20 cellular contexts compared by ENCODE assay signal in the genomic region with DNA sequence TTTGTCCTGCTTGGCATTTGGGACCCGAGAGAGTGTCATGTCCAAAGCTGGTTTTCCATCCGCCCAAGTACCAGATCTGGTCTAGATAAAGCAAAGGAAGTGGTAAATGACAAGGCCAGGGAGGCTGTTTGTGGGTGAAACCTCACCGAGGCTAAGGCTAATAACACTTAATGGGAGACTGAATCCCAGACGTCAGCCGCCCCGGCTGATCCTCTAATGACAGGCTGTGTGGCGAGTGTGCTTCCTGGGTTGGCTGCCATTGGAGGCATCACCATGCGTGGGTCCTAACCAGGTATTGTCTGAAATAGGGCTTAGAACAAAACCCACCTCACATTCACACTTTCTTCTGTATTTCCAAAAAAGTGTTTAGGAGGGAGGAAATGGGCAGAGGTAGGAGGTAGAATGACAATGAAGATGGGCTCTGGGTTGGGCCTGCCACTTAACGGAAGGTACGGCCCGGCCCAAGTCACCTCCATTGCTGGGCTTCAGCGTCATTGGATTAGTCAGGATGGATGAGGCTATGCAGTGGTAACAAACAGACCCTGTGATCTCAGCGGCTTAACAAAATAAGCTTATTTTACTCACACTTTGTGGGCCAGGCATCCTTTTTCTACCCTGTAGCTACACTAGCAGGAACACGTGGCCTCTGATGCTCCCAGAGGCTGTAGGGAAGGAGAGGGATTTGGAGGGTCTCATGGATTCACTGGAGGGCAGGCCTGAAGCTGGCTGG. TPM values are rescaled to one million over a fixed set of nuclear protein-coding genes. Genes with fewer than 3 reads are reported as not detected.
DNase-seq lines count a peak whose midpoint lies in the region; ATAC-seq and TF ChIP-seq lines count a peak whose summit lies in the region.
"Had no signal": no experiment of that assay in that cellular context is flagged by ENCODE, and none has a peak within 500 bp of the region (broad histone marks: within the 10 kb centered on the region; RNA-seq: fewer than 3 reads in every experiment).

No MANE protein-coding gene starts in this region.

- H4K5ac ChIP-seq in mesendoderm (ENCODE audit: low read length), result no peak overlapping the region

- POLR2A ChIA-PET in CD4-positive, alpha-beta memory T cell (lab: Charles Lee; ENCODE audit: partially characterized antibody), result no interaction called here
- POLR2A ChIA-PET in activated CD4-positive, alpha-beta memory T cell treated with anti-CD3 and anti-CD28 coated beads, Interleukin-2, amount 10 ng/mL, durations not matched to agents 7 days and 5 days (lab: Charles Lee), result no interaction called here

- H3K4me3 Mint-ChIP-seq in CD4-positive, alpha-beta memory T cell, result peak overlapping the region in 2 of 8 donors; percentile 29 to 38
- peak overlapping the region; percentile 14 for H3K4me3 Mint-ChIP-seq in activated T-helper 17 cell treated with anti-CD3 and anti-CD28 coated beads, Interleukin-2, amount 50 U/mL, for 72 hours
- no peak overlapping the region for H3K4me3 Mint-ChIP-seq in activated CD4-positive, alpha-beta memory T cell treated with anti-CD3 and anti-CD28 coated beads, Interleukin-2, amount 10 ng/mL, durations not matched to agents 7 days and 5 days

- no peak overlapping the region for H2BK5ac ChIP-seq in mesendoderm (ENCODE audit: low read length)

- peak overlapping the region; percentile 42; the same call in 1 of the 2 replicates for H2AFZ ChIP-seq in Loucy (ENCODE audit: low read length)

- no peaks in the 10 kb centered on the region for H4K20me1 ChIP-seq in Loucy (ENCODE audit: insufficient read depth, low read length, poor library complexity, severe bottlenecking)

- H3K27me3 Mint-ChIP-seq in CD4-positive, alpha-beta memory T cell, result peaks cover 0 to 1% of the 10 kb centered on the region in 2 donors
- H3K27me3 Mint-ChIP-seq in activated T-helper 17 cell treated with anti-CD3 and anti-CD28 coated beads, Interleukin-2, amount 50 U/mL, for 72 hours, result no peaks in the 10 kb centered on the region
- no peaks in the 10 kb centered on the region for H3K27me3 Mint-ChIP-seq in activated CD4-positive, alpha-beta memory T cell treated with anti-CD3 and anti-CD28 coated beads, Interleukin-2, amount 10 ng/mL, durations not matched to agents 7 days and 5 days

- no peak for TF ChIP-seq CTCF in Loucy (conservative IDR thresholded peaks at IDR 0.05; ENCODE audit: low read length)

- intact Hi-C loops in CD4-positive, alpha-beta memory T cell (cut with micrococcal nuclease), result no loop called here

- no peaks in the 10 kb centered on the region for H3K27me3 ChIP-seq in CD4-positive, alpha-beta memory T cell (ENCODE audit: insufficient read depth, low read length)
- H3K27me3 ChIP-seq in Loucy (ENCODE audit: insufficient read depth, low read length, poor library complexity, severe bottlenecking), result no peaks in the 10 kb centered on the region
- H3K27me3 ChIP-seq in mesendoderm (ENCODE audit: insufficient read depth, low read length, poor library complexity), result no peaks in the 10 kb centered on the region
- H3K27me3 ChIP-seq: neutrophil, right atrium auricular region, uterus had no signal

- no peak overlapping the region for H3K4me3 ChIP-seq in CD4-positive, alpha-beta memory T cell (ENCODE audit: low read length in 2 of 2)
- H3K4me3 ChIP-seq in Loucy (ENCODE audit: low read length, poor library complexity, severe bottlenecking), result no peak overlapping the region
- H3K4me3 ChIP-seq in mesendoderm (ENCODE audit: low read length), result no peak overlapping the region
- H3K4me3 ChIP-seq: GM12878, HAP-1, right atrium auricular region, uterus had no signal

- no peak overlapping the region for H3K23ac ChIP-seq in mesendoderm (ENCODE audit: low read length)

- H3K36me3 Mint-ChIP-seq in CD4-positive, alpha-beta memory T cell, result no peaks in the 10 kb centered on the region
- H3K36me3 Mint-ChIP-seq in activated T-helper 17 cell treated with anti-CD3 and anti-CD28 coated beads, Interleukin-2, amount 50 U/mL, for 72 hours (ENCODE audit: low read depth), result no peaks in the 10 kb centered on the region
- no peaks in the 10 kb centered on the region for H3K36me3 Mint-ChIP-seq in activated CD4-positive, alpha-beta memory T cell treated with anti-CD3 and anti-CD28 coated beads, Interleukin-2, amount 10 ng/mL, durations not matched to agents 7 days and 5 days (ENCODE audit: low read depth)

- H3K36me3 ChIP-seq in CD4-positive, alpha-beta memory T cell (ENCODE audit: insufficient read depth, low read length), result no peaks in the 10 kb centered on the region
- no peaks in the 10 kb centered on the region for H3K36me3 ChIP-seq in Loucy (ENCODE audit: insufficient read depth, low read length)
- no peaks in the 10 kb centered on the region for H3K36me3 ChIP-seq in mesendoderm (ENCODE audit: control insufficient read depth, insufficient read depth, low read length)
- H3K36me3 ChIP-seq: HAP-1, neutrophil, right atrium auricular region, uterus had no signal

- H3K4me1 ChIP-seq in CD4-positive, alpha-beta memory T cell (ENCODE audit: insufficient read depth, low read length), result peaks cover 12% of the 10 kb centered on the region
- H3K4me1 ChIP-seq in Loucy (ENCODE audit: insufficient read depth, low read length, poor library complexity, severe bottlenecking) (peaks cover 24% of the 10 kb centered on the region), mesendoderm (ENCODE audit: control insufficient read depth, low read depth, low read length) (no peaks in the 10 kb centered on the region)
- H3K4me1 ChIP-seq: HAP-1, uterus had no signal

- H3K56ac ChIP-seq in mesendoderm (ENCODE audit: low read length), result no peak overlapping the region

- no peaks in the 10 kb centered on the region for H3K9me2 ChIP-seq in Loucy (replicated peaks; ENCODE audit: low read depth, low read length)
- H3K9me2 ChIP-seq: SK-N-SH had no signal

- peak overlapping the region in 4 of 7 donors; percentile 1 to 58 (median 34) for H3K27ac Mint-ChIP-seq in CD4-positive, alpha-beta memory T cell
- peak overlapping the region; percentile 70 for H3K27ac Mint-ChIP-seq in activated T-helper 17 cell treated with anti-CD3 and anti-CD28 coated beads, Interleukin-2, amount 50 U/mL, for 72 hours
- H3K27ac Mint-ChIP-seq in activated CD4-positive, alpha-beta memory T cell treated with anti-CD3 and anti-CD28 coated beads, Interleukin-2, amount 10 ng/mL, durations not matched to agents 7 days and 5 days, result no peak overlapping the region

- H3K27ac ChIP-seq in CD4-positive, alpha-beta memory T cell (ENCODE audit: low read depth, low read length), result no peak overlapping the region
- no peak overlapping the region for H3K27ac ChIP-seq in mesendoderm (ENCODE audit: low read depth, low read length)
- H3K27ac ChIP-seq: neutrophil, right atrium auricular region, uterus had no signal

- H3K9me3 Mint-ChIP-seq in CD4-positive, alpha-beta memory T cell, result no peaks in the 10 kb centered on the region
- no peaks in the 10 kb centered on the region for H3K9me3 Mint-ChIP-seq in activated T-helper 17 cell treated with anti-CD3 and anti-CD28 coated beads, Interleukin-2, amount 50 U/mL, for 72 hours
- no peaks in the 10 kb centered on the region for H3K9me3 Mint-ChIP-seq in activated CD4-positive, alpha-beta memory T cell treated with anti-CD3 and anti-CD28 coated beads, Interleukin-2, amount 10 ng/mL, durations not matched to agents 7 days and 5 days

- no peak overlapping the region for H3K9ac ChIP-seq in Loucy (ENCODE audit: low read depth, low read length, poor library complexity, severe bottlenecking)
- no peak overlapping the region for H3K9ac ChIP-seq in mesendoderm (ENCODE audit: low read length)
- H3K9ac ChIP-seq: SK-N-SH had no signal

- ATAC-seq in activated T-helper 17 cell treated with anti-CD3 and anti-CD28 coated beads, Interleukin-2, amount 50 U/mL, for 72 hours (replicated peaks), result peak; percentile 71
- ATAC-seq: GM12878 had no signal

- CTCF ChIA-PET in CD4-positive, alpha-beta memory T cell (lab: Charles Lee; ENCODE audit: partially characterized antibody), result no interaction called here
- CTCF ChIA-PET in activated CD4-positive, alpha-beta memory T cell treated with anti-CD3 and anti-CD28 coated beads, Interleukin-2, amount 10 ng/mL, durations not matched to agents 7 days and 5 days (lab: Charles Lee), result interaction anchor here (1.2 kb wide), 1 partner anchor 104 kb away, joined by 3 read pairs; no protein-coding TSS in a partner anchor

- no peaks in the 10 kb centered on the region for H3K79me1 ChIP-seq in mesendoderm (ENCODE audit: low read length)

- H2BK120ac ChIP-seq in mesendoderm (ENCODE audit: low read depth, low read length), result no peak overlapping the region

- no peak overlapping the region for H2BK15ac ChIP-seq in mesendoderm (replicated peaks; ENCODE audit: low read depth)

- no peaks in the 10 kb centered on the region for H3K9me3 ChIP-seq in CD4-positive, alpha-beta memory T cell (ENCODE audit: control insufficient read depth in 1 of 2, low read length in 2 of 2)
- H3K9me3 ChIP-seq in Loucy (ENCODE audit: insufficient read depth, low read depth, low read length), result no peaks in the 10 kb centered on the region
- H3K9me3 ChIP-seq: HAP-1, neutrophil, right atrium auricular region, SK-N-SH, uterus had no signal

- no peak overlapping the region for H3K18ac ChIP-seq in mesendoderm (ENCODE audit: low read length)

- WGBS in mesendoderm (ENCODE audit: extremely low coverage, insufficient coverage, low lambda C conversion rate), result no CpG with 5 or more reads among the region's 14 CpGs

- H3K4ac ChIP-seq in mesendoderm (ENCODE audit: low read depth, low read length), result no peak overlapping the region

- H3K79me2 ChIP-seq in Loucy (ENCODE audit: insufficient read depth, low read length), result no peaks in the 10 kb centered on the region
- no peaks in the 10 kb centered on the region for H3K79me2 ChIP-seq in mesendoderm (ENCODE audit: control insufficient read depth, insufficient read depth, low read length)

- H4K8ac ChIP-seq in mesendoderm (ENCODE audit: low read depth, low read length), result no peak overlapping the region

- peaks cover 6 to 15% (median 9%) of the 10 kb centered on the region in 4 donors for H3K4me1 Mint-ChIP-seq in CD4-positive, alpha-beta memory T cell
- H3K4me1 Mint-ChIP-seq in activated T-helper 17 cell treated with anti-CD3 and anti-CD28 coated beads, Interleukin-2, amount 50 U/mL, for 72 hours, result peaks cover 10% of the 10 kb centered on the region
- H3K4me1 Mint-ChIP-seq in activated CD4-positive, alpha-beta memory T cell treated with anti-CD3 and anti-CD28 coated beads, Interleukin-2, amount 10 ng/mL, durations not matched to agents 7 days and 5 days, result peaks cover 10% of the 10 kb centered on the region

- DNase-seq in CD4-positive, alpha-beta memory T cell, result peak in 1 of 5 donors; percentile 15
- DNase-seq in mesendoderm, result no peak
- no peak for DNase-seq in NCI-H2029 (lab: John Stamatoyannopoulos, UW)
- DNase-seq in stimulated activated naive CD4-positive, alpha-beta T cell (lab: John Stamatoyannopoulos, UW), result no peak
- DNase-seq in SIG-M5 (lab: John Stamatoyannopoulos, UW), result no peak
- DNase-seq in activated CD4-positive, alpha-beta memory T cell treated with anti-CD3 and anti-CD28 coated beads, Interleukin-2, amount 10 ng/mL, durations not matched to agents 7 days and 5 days, result no peak
- DNase-seq: activated CD4-positive, alpha-beta T cell treated with anti-CD3 and anti-CD28 coated beads for 4 hours; left cardiac atrium; midbrain; NCI-H1092; NCI-H526 treated with DMSO at 0.1 percent for 48 hours; SK-N-SH; stimulated activated CD4-positive, alpha-beta T cell treated with anti-CD3 and anti-CD28 coated beads, Interleukin-2, amount 100 ng/mL, for 24 hours; uterus had no signal

- H3F3A ChIP-seq in Loucy (ENCODE audit: low read depth), result no peaks in the 10 kb centered on the region

- H3K4me2 ChIP-seq in Loucy (ENCODE audit: low read depth, low read length, poor library complexity, severe bottlenecking) (peak overlapping the region; percentile 52), mesendoderm (ENCODE audit: low read length) (no peak overlapping the region)
- H3K4me2 ChIP-seq: SK-N-SH had no signal

- peak overlapping the region; percentile 27 for H2AK5ac ChIP-seq in mesendoderm (ENCODE audit: low read length)

RNA-seq across cellular contexts. Expression of a gene that starts 59.7 kb away (rescaled TPM):
- 1 to 10 TPM in 1 of 2 experiments, under 1 TPM in 1; 0.47 to 1.3 TPM for total RNA-seq in CD4-positive, alpha-beta memory T cell
- 1 to 10 TPM in 1 of 2 donors, under 1 TPM in 1; 0.18 to 1.1 TPM for polyA plus RNA-seq in CD4-positive, alpha-beta memory T cell
- total RNA-seq in activated T-helper 17 cell treated with anti-CD3 and anti-CD28 coated beads, Interleukin-2, amount 50 U/mL, for 72 hours, result 1 to 10 TPM in 1 of 2 donors, under 1 TPM in 1; 0.37 to 1.6 TPM
- polyA plus RNA-seq in mesendoderm (2013, experiment 1 of 2), result 9.8 TPM
- polyA plus RNA-seq in mesendoderm (2013, experiment 2 of 2), result 9.5 TPM
- total RNA-seq in activated CD4-positive, alpha-beta memory T cell treated with anti-CD3 and anti-CD28 coated beads, Interleukin-2, amount 10 ng/mL, durations not matched to agents 7 days and 5 days, result under 1 TPM; 0.28 to 0.30 TPM
